In the genomic region with DNA sequence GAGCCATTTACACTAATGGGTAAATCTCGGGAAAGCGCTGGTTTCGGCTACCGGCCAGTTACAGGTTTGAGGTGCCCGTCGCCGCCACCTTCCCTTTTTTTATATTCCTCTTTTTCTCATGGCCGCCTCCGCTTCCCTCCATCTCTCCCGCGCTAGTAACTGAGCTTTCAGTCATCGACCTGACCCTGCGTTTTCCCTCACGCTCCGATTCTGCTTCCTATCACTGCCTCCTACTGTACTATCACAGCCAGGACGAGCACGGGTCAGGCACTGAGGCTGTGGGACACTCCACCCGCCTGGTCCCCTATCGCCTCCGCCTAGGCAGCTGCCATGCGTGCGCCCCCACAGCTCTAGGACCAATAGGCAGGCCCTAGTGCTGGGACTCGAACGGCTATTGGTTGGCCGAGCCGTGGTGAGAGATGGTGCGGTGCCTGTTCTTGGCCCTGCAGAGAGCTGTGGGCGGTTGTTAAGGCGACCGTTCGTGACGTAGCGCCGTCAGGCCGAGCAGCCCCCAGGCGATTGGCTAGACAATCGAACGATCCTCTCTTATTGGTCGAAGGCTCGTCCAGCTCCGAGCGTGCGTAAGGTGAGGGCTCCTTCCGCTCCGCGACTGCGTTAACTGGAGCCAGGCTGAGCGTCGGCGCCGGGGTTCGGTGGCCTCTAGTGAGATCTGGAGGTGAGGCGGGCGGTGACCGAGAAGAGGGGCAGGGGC, we compare ENCODE assay signal across 1 cellular context.
TF ChIP-seq lines count a peak whose summit lies in the region.

HMGCR (plus strand) TSS at position 596 of the 712 bp plus-strand sequence. CDS start 5,386 bp downstream, outside the sequence.

TF ChIP-seq in GM23338, 12 proteins besides CTCF, POLR2A, EP300 and RAD21 (continued from another document):
- TF ChIP-seq, protein P1, sequence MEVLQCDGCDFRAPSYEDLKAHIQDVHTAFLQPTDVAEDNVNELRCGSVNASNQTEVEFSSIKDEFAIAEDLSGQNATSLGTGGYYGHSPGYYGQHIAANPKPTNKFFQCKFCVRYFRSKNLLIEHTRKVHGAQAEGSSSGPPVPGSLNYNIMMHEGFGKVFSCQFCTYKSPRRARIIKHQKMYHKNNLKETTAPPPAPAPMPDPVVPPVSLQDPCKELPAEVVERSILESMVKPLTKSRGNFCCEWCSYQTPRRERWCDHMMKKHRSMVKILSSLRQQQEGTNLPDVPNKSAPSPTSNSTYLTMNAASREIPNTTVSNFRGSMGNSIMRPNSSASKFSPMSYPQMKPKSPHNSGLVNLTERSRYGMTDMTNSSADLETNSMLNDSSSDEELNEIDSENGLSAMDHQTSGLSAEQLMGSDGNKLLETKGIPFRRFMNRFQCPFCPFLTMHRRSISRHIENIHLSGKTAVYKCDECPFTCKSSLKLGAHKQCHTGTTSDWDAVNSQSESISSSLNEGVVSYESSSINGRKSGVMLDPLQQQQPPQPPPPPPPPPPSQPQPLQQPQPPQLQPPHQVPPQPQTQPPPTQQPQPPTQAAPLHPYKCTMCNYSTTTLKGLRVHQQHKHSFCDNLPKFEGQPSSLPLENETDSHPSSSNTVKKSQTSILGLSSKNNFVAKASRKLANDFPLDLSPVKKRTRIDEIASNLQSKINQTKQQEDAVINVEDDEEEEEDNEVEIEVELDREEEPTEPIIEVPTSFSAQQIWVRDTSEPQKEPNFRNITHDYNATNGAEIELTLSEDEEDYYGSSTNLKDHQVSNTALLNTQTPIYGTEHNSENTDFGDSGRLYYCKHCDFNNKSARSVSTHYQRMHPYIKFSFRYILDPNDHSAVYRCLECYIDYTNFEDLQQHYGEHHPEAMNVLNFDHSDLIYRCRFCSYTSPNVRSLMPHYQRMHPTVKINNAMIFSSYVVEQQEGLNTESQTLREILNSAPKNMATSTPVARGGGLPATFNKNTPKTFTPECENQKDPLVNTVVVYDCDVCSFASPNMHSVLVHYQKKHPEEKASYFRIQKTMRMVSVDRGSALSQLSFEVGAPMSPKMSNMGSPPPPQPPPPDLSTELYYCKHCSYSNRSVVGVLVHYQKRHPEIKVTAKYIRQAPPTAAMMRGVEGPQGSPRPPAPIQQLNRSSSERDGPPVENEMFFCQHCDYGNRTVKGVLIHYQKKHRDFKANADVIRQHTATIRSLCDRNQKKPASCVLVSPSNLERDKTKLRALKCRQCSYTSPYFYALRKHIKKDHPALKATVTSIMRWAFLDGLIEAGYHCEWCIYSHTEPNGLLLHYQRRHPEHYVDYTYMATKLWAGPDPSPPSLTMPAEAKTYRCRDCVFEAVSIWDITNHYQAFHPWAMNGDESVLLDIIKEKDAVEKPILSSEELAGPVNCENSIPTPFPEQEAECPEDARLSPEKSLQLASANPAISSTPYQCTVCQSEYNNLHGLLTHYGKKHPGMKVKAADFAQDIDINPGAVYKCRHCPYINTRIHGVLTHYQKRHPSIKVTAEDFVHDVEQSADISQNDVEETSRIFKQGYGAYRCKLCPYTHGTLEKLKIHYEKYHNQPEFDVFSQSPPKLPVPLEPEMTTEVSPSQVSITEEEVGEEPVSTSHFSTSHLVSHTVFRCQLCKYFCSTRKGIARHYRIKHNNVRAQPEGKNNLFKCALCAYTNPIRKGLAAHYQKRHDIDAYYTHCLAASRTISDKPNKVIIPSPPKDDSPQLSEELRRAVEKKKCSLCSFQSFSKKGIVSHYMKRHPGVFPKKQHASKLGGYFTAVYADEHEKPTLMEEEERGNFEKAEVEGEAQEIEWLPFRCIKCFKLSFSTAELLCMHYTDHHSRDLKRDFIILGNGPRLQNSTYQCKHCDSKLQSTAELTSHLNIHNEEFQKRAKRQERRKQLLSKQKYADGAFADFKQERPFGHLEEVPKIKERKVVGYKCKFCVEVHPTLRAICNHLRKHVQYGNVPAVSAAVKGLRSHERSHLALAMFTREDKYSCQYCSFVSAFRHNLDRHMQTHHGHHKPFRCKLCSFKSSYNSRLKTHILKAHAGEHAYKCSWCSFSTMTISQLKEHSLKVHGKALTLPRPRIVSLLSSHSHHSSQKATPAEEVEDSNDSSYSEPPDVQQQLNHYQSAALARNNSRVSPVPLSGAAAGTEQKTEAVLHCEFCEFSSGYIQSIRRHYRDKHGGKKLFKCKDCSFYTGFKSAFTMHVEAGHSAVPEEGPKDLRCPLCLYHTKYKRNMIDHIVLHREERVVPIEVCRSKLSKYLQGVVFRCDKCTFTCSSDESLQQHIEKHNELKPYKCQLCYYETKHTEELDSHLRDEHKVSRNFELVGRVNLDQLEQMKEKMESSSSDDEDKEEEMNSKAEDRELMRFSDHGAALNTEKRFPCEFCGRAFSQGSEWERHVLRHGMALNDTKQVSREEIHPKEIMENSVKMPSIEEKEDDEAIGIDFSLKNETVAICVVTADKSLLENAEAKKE (CRISPR knock-in tag; IDR thresholded peaks at IDR 0.05): no peak
TF ChIP-seq in GM23338: peak in this region for 4.
